Comparison of ENCODE assay signal across 21 cellular contexts in genomic region chr16:76970745-76971099, GRCh38.
A peak's percentile ranks its signal among the peaks of the same experiment; 100 is the strongest.
DNase-seq lines count a peak whose midpoint lies in the region; ATAC-seq, FAIRE-seq and TF ChIP-seq lines count a peak whose summit lies in the region.
"Had no signal": no experiment of that assay in that cellular context is flagged by ENCODE, and none has a peak within 500 bp of the region (broad histone marks: within the 10 kb centered on the region; RNA-seq: fewer than 3 reads in every experiment).

No MANE protein-coding gene starts in this region.

- peak; percentile 75 to 81; a peak in 5 of 6 replicates for ATAC-seq in A549
- no peak for ATAC-seq in HG03039 (IDR thresholded peaks at IDR 0.05; ENCODE audit: unreplicated experiment)
- ATAC-seq: CD8-positive, alpha-beta T cell; HCT116 had no signal

- CTCF ChIA-PET in A549 (lab: Yijun Ruan, JAX), result no interaction called here

- no peak for TF ChIP-seq EP300 in A549 (IDR thresholded peaks at IDR 0.05)

- H3K4me2 ChIP-seq in A549, result peak overlapping the region; percentile 48
- H3K4me2 ChIP-seq: BLaER1 treated with 17β-estradiol and CSF1 and Interleukin-3, amounts not matched to agents 10 nM and 100 nM had no signal

- H3K27ac ChIP-seq in A549 (peak overlapping the region; percentile 18 to 81; a peak in 4 of 6 replicates), liver (ENCODE audit: low read depth in 1 of 2, low read length in 2 of 2) (no peak overlapping the region)
- H3K27ac ChIP-seq: BLaER1 treated with 17β-estradiol and CSF1 and Interleukin-3, amounts not matched to agents 10 nM and 100 nM had no signal

- WGBS in A549 (ENCODE audit: missing lambda C conversion rate), result 18% methylated on average over 1 of the region's 1 CpG
- WGBS in liver, result 18% methylated on average over 1 of the region's 1 CpG

- no peak overlapping the region for H3K4me3 ChIP-seq in A549
- H3K4me3 ChIP-seq in liver (ENCODE audit: low read depth in 1 of 3, low read length in 3 of 3), result no peak overlapping the region
- H3K4me3 ChIP-seq: BLaER1 treated with 17β-estradiol and CSF1 and Interleukin-3, amounts not matched to agents 10 nM and 100 nM had no signal

- TF ChIP-seq CTCF in A549 (IDR thresholded peaks at IDR 0.05) (no peak), liver (IDR thresholded peaks at IDR 0.05; ENCODE audit: low read depth, low read length, missing input control) (no peak)

- FAIRE-seq in A549 (lab: Jason Lieb, UNC) (peak; percentile 46), urothelium cell line (lab: Jason Lieb, UNC) (peak; percentile 13)
- FAIRE-seq: GM12892, GM18507, HTR-8/SVneo had no signal

- no peaks in the 10 kb centered on the region for H3K27me3 ChIP-seq in liver (ENCODE audit: control insufficient read depth in 4 of 4, insufficient read depth in 4 of 4, low read length in 3 of 4)
- H3K27me3 ChIP-seq: BLaER1 treated with 17β-estradiol and CSF1 and Interleukin-3, amounts not matched to agents 10 nM and 100 nM had no signal

- no peaks in the 10 kb centered on the region for H3K9me3 ChIP-seq in A549
- H3K9me3 ChIP-seq in liver (ENCODE audit: control insufficient read depth in 4 of 4, low read length in 3 of 4), result no peaks in the 10 kb centered on the region
- H3K9me3 ChIP-seq: BLaER1 treated with 17β-estradiol and CSF1 and Interleukin-3, amounts not matched to agents 10 nM and 100 nM; Caco-2 had no signal

- TF ChIP-seq RAD21 in A549 (conservative IDR thresholded peaks at IDR 0.05 in 1 of 2, IDR thresholded peaks at IDR 0.05 in 1 of 2) (no peak), liver (IDR thresholded peaks at IDR 0.05) (peak in 1 of 2 donors; percentile 37)

- H3K9ac ChIP-seq in liver (ENCODE audit: low read depth in 1 of 2, low read length in 2 of 2), result no peak overlapping the region
- H3K9ac ChIP-seq: BLaER1 treated with 17β-estradiol and CSF1 and Interleukin-3, amounts not matched to agents 10 nM and 100 nM had no signal

- TF ChIP-seq POLR2A in A549 (IDR thresholded peaks at IDR 0.05; ENCODE audit: low read length), result no peak

- DNase-seq in A549 (ENCODE audit: low read depth in 1 of 2, low spot score in 1 of 2) (peak in 1 of 2 experiments; percentile 20), NCI-H69 (lab: John Stamatoyannopoulos, UW) (peak; percentile 11), urothelium cell line (ENCODE audit: low spot score) (no peak), NCI-H226 (no peak), hepatic stellate cell (ENCODE audit: low spot score) (no peak)
- DNase-seq: 8988T; Caco-2; CD8-positive, alpha-beta T cell; DMS153; DMS79; GDM1; GOT3; H7; HFFc6 had no signal

- POLR2A ChIA-PET in A549 (lab: Yijun Ruan, JAX), result no interaction called here

- H3K4me1 ChIP-seq in A549 (peaks cover 17% of the 10 kb centered on the region), liver (ENCODE audit: control insufficient read depth in 4 of 4, insufficient read depth in 4 of 4, low read length in 3 of 4) (peaks cover 0 to 4% (median 0%) of the 10 kb centered on the region in 4 donors)
- H3K4me1 ChIP-seq: Caco-2 had no signal

- no peaks in the 10 kb centered on the region for H3K36me3 ChIP-seq in liver (ENCODE audit: control insufficient read depth in 4 of 4, insufficient read depth in 3 of 4, low read depth in 1 of 4, low read length in 3 of 4)
- H3K36me3 ChIP-seq: BLaER1 treated with 17β-estradiol and CSF1 and Interleukin-3, amounts not matched to agents 10 nM and 100 nM had no signal

TF ChIP-seq in A549, 52 proteins besides CTCF, POLR2A, EP300 and RAD21 (continues in another document):
- TF ChIP-seq KDM1A (IDR thresholded peaks at IDR 0.05; ENCODE audit: low read depth) (no peak), PBX3 (IDR thresholded peaks at IDR 0.05) (no peak), PHF8 (IDR thresholded peaks at IDR 0.05; ENCODE audit: borderline replicate concordance, low read depth) (no peak), REST (IDR thresholded peaks at IDR 0.05) (no peak)
- TF ChIP-seq, protein P1, sequence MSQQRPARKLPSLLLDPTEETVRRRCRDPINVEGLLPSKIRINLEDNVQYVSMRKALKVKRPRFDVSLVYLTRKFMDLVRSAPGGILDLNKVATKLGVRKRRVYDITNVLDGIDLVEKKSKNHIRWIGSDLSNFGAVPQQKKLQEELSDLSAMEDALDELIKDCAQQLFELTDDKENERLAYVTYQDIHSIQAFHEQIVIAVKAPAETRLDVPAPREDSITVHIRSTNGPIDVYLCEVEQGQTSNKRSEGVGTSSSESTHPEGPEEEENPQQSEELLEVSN (IDR thresholded peaks at IDR 0.05; ENCODE audit: borderline replicate concordance, low read depth), result no peak

TF ChIP-seq in liver, 16 proteins besides CTCF, POLR2A, EP300 and RAD21:
- TF ChIP-seq FOXA2 (IDR thresholded peaks at IDR 0.05), result peak; percentile 24
- no peak for TF ChIP-seq REST (IDR thresholded peaks at IDR 0.05)
- TF ChIP-seq NR2F2 (IDR thresholded peaks at IDR 0.05), result no peak
- TF ChIP-seq, protein P2, sequence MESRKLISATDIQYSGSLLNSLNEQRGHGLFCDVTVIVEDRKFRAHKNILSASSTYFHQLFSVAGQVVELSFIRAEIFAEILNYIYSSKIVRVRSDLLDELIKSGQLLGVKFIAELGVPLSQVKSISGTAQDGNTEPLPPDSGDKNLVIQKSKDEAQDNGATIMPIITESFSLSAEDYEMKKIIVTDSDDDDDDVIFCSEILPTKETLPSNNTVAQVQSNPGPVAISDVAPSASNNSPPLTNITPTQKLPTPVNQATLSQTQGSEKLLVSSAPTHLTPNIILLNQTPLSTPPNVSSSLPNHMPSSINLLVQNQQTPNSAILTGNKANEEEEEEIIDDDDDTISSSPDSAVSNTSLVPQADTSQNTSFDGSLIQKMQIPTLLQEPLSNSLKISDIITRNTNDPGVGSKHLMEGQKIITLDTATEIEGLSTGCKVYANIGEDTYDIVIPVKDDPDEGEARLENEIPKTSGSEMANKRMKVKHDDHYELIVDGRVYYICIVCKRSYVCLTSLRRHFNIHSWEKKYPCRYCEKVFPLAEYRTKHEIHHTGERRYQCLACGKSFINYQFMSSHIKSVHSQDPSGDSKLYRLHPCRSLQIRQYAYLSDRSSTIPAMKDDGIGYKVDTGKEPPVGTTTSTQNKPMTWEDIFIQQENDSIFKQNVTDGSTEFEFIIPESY (IDR thresholded peaks at IDR 0.05), result peak; percentile 33
- peak in 1 of 2 donors; percentile 65 for TF ChIP-seq JUND (IDR thresholded peaks at IDR 0.05)
- TF ChIP-seq MAX (IDR thresholded peaks at IDR 0.05), result peak; percentile 17
- peak; percentile 76 for TF ChIP-seq YY1 (IDR thresholded peaks at IDR 0.05)
- peak; percentile 34 to 77 for TF ChIP-seq HNF4A (conservative IDR thresholded peaks at IDR 0.05)
- TF ChIP-seq ATF3 (IDR thresholded peaks at IDR 0.05), result no peak
- TF ChIP-seq RXRA (IDR thresholded peaks at IDR 0.05), result peak in 1 of 2 donors; percentile 63
- TF ChIP-seq SP1 (IDR thresholded peaks at IDR 0.05), result no peak

Comparison
In these comparisons a context has a peak if more than half of its experiments do, and no peak if none do; other contexts are left out.
1. H3K27ac ChIP-seq: peak in A549 (2 of 2); none in liver (0 of 2).